ENCODE assay signal across 22 cellular contexts in the genomic region with DNA sequence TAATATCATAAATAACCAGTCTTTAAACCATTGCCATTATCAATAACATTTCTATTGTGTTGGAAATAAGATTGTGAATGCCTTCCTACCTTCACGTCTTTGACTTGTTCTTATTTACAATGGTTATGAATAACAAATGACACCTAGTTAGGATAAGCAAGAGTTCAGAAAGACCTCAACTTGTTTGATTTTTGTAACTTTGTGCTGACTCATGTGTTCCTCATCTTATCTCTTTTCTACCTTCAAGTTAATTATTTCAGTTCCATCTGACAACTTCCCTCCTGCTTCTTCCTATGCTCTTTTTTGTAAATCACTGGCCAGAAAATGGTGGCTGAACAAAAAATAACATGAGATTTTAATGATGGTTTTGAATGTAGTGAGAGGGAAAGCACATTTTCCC.
"Had no signal": no experiment of that assay in that cellular context is flagged by ENCODE, and none has a peak within 500 bp of the region (broad histone marks: within the 10 kb centered on the region; RNA-seq: fewer than 3 reads in every experiment).

No MANE protein-coding gene starts in this region.

- H3K4me3 Mint-ChIP-seq: IgD-negative memory B cell had no signal

- H3K36me3 Mint-ChIP-seq: IgD-negative memory B cell had no signal

- H3K27me3 ChIP-seq: Peyer's patch, SJSA1 had no signal

- H3K27ac ChIP-seq: PC-9, Peyer's patch, SJSA1, SK-N-MC had no signal

- H3K4me2 ChIP-seq: PC-9 had no signal

- FAIRE-seq: HTR-8/SVneo, K562 had no signal

- H3K36me3 ChIP-seq: Peyer's patch, SJSA1 had no signal

- DNase-seq: NCI-H1092, NCI-H1436, NCI-H187, NCI-H2029, NCI-H2081 treated with DMSO at 0.1 percent for 48 hours, NCI-H2171, NCI-H226, NCI-H446, NCI-H510A, NCI-H524 treated with DMSO at 0.1 percent for 48 hours, NCI-H69, NCI-H774, PC-9, Peyer's patch, Right ventricle myocardium superior, RPMI8226, SIG-M5 had no signal

- H2AFZ ChIP-seq: PC-9 had no signal

- ATAC-seq: K562 had no signal

- H3K4me1 ChIP-seq: Peyer's patch, SJSA1 had no signal

- H3K27me3 Mint-ChIP-seq: IgD-negative memory B cell had no signal

- H3K4me3 ChIP-seq: K562, PC-9, Peyer's patch, SJSA1, SK-N-MC had no signal

- H3K27ac Mint-ChIP-seq: IgD-negative memory B cell had no signal

- H3K9me3 ChIP-seq: Peyer's patch, SJSA1 had no signal
